In the genomic region with DNA sequence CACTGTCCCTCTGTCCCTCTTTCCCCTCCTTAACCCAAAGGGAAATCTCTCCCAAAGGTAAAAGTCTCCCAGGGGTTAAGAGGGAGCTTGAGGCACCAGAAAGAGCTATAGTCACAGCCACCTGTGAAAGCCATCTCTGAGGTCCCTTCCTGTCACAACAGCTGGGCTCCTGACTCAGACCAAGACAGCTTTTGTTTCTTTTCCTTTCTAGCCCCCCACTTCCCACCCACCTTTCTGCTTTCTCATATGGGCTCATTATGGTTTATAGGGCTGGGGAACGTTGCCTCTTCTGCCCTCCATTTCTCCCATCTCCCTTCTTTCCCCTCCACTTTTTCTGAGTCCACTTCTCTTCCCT, we compare ENCODE assay signal across 8 cellular contexts. TPM values are rescaled to one million over a fixed set of nuclear protein-coding genes. Genes with fewer than 3 reads are reported as not detected.
DNase-seq lines count a peak whose midpoint lies in the region; ATAC-seq and TF ChIP-seq lines count a peak whose summit lies in the region.

No MANE protein-coding gene starts in this region.

- no peak for ATAC-seq in naive B cell (ENCODE audit: low read depth in 2 of 2)
- no peak for ATAC-seq in HG02763 (IDR thresholded peaks at IDR 0.05; ENCODE audit: unreplicated experiment)

- no peaks in the 10 kb centered on the region for H3K36me3 Mint-ChIP-seq in naive B cell

- dilution Hi-C loops in mammary epithelial cell (cut with HindIII; ENCODE audit: low sequenced_read_pairs) = loop anchor here (10.0 kb wide), 1 partner anchor 62 kb away; a partner anchor contains a TSS

- peaks cover 24 to 41% (median 33%) of the 10 kb centered on the region in 3 donors for H3K4me1 Mint-ChIP-seq in naive B cell

- H3K4me2 ChIP-seq in mammary epithelial cell (ENCODE audit: insufficient read depth, low read depth, low read length) = peak overlapping the region; percentile 93

- H3K27ac ChIP-seq in HUES6 (ENCODE audit: low read depth, low read length) (peak overlapping the region; percentile 48; the same call in 1 of the 2 replicates), mammary epithelial cell (ENCODE audit: insufficient read depth, low read depth, low read length) (peak overlapping the region; percentile 81)

- DNase-seq in GM13976 (ENCODE audit: low spot score) (peak; percentile 62), mammary epithelial cell (no peak), naive B cell (no peak), NCI-H187 (lab: John Stamatoyannopoulos, UW) (no peak), DMS 273 treated with DMSO at 0.1 percent for 48 hours (lab: John Stamatoyannopoulos, UW) (no peak), erythroblast (lab: John Stamatoyannopoulos, UW) (no peak)

- CTCF ChIA-PET in mammary epithelial cell (lab: Charles Lee; ENCODE audit: low non-redundant PET) = no interaction called here

- TF ChIP-seq CTCF in GM13976 (IDR thresholded peaks at IDR 0.05; ENCODE audit: borderline replicate concordance, control extremely low read depth, extremely low read depth, insufficient read depth, missing control alignments) (no peak), mammary epithelial cell (conservative IDR thresholded peaks at IDR 0.05 in 1 of 2, IDR thresholded peaks at IDR 0.05 in 1 of 2; ENCODE audit: extremely low read depth in 1 of 2, insufficient read depth in 1 of 2, low read depth in 1 of 2, low read length in 2 of 2) (no peak)

- no TSS peak for BruUV-seq in mammary epithelial cell (replicated peaks; lab: Mats Ljungman, UMichigan)

- no peak for TF ChIP-seq POLR2A in erythroblast (IDR thresholded peaks at IDR 0.05; ENCODE audit: low read length)

- 0% methylated on average over 1 of the region's 1 CpG for WGBS in mammary epithelial cell (ENCODE audit: low coverage, missing lambda C conversion rate)

- H3K27ac Mint-ChIP-seq in naive B cell = peak overlapping the region; percentile 94 to 99 (median 97)

- peaks cover 24% of the 10 kb centered on the region for H3K4me1 ChIP-seq in HUES6 (ENCODE audit: control insufficient read depth, insufficient read depth, low read length)
- peaks cover 4% of the 10 kb centered on the region for H3K4me1 ChIP-seq in mammary epithelial cell (ENCODE audit: insufficient read depth, low read length)

- in situ Hi-C loops in GM13976 (cut with MboI; ENCODE audit: low sequenced_read_pairs, unreplicated experiment) = no loop called here
- in situ Hi-C loops in mammary epithelial cell (cut with MboI; ENCODE audit: low sequenced_read_pairs in 2 of 2) = no loop called here

- H3K4me3 ChIP-seq in HUES6 (ENCODE audit: low read depth, low read length) (peak overlapping the region; percentile 67), mammary epithelial cell (replicated peaks in 1 of 3; ENCODE audit: insufficient read depth in 1 of 3, low read depth in 2 of 3, low read length in 3 of 3) (peak overlapping the region; percentile 61 to 71 (median 69))

- H3K79me2 ChIP-seq in mammary epithelial cell (ENCODE audit: insufficient read depth, low read length) = peaks cover 15% of the 10 kb centered on the region

- H3K36me3 ChIP-seq in HUES6 (ENCODE audit: control insufficient read depth, insufficient read depth, low read length) (no peaks in the 10 kb centered on the region), mammary epithelial cell (ENCODE audit: insufficient read depth, low read length) (peaks cover under 1% of the 10 kb centered on the region)

- peak overlapping the region; percentile 86 to 100 (median 98) for H3K4me3 Mint-ChIP-seq in naive B cell

- H4K20me1 ChIP-seq in mammary epithelial cell (ENCODE audit: insufficient read depth, low read length) = no peaks in the 10 kb centered on the region

- peak overlapping the region; percentile 90 for H2AFZ ChIP-seq in mammary epithelial cell (ENCODE audit: low read depth, low read length)

- peaks cover 0 to 4% (median 0%) of the 10 kb centered on the region in 3 donors for H3K27me3 Mint-ChIP-seq in naive B cell

- no peaks in the 10 kb centered on the region for H3K9me3 Mint-ChIP-seq in naive B cell

- H3K27me3 ChIP-seq in HUES6 (ENCODE audit: control insufficient read depth, insufficient read depth, low read length) (no peaks in the 10 kb centered on the region), mammary epithelial cell (ENCODE audit: insufficient read depth, low read length) (no peaks in the 10 kb centered on the region)

- intact Hi-C loops in mammary epithelial cell (cut with micrococcal nuclease) = no loop called here

- peaks cover 11% of the 10 kb centered on the region for H3K9me3 ChIP-seq in HUES6 (ENCODE audit: control insufficient read depth, insufficient read depth, low read depth, low read length)
- H3K9me3 ChIP-seq in mammary epithelial cell (replicated peaks; ENCODE audit: insufficient read depth, low read length) = no peaks in the 10 kb centered on the region

- H3K9ac ChIP-seq in HUES6 (ENCODE audit: low read length) (peak overlapping the region; percentile 87), mammary epithelial cell (ENCODE audit: insufficient read depth, low read length) (peak overlapping the region; percentile 80)

RNA-seq across cellular contexts. Expression of a gene that starts 19.1 kb away (rescaled TPM):
- total RNA-seq in mammary epithelial cell = 1,000 to 10,000 TPM in 1 of 2 donors, 100 to 1,000 TPM in 1; 359 to 1,214 TPM
- polyA plus RNA-seq in mammary epithelial cell = 582 TPM
- 28.8 TPM for polyA minus RNA-seq in mammary epithelial cell
- polyA plus RNA-seq in naive B cell (ENCODE audit: low read depth in 6 of 6) = 1,000 to 10,000 TPM in 2 of 6 donors, 100 to 1,000 TPM in 4; 853 to 1,113 (median 946) TPM

RNA-seq across cellular contexts. Expression of a gene that starts 47.7 kb away (rescaled TPM):
- total RNA-seq in mammary epithelial cell = 10 to 100 TPM in 1 of 2 donors, 1 to 10 TPM in 1; 8.1 to 15.8 TPM
- polyA plus RNA-seq in mammary epithelial cell = 3.4 TPM
- not detected for polyA minus RNA-seq in mammary epithelial cell
- not detected for polyA plus RNA-seq in naive B cell (ENCODE audit: low read depth in 6 of 6)

RNA-seq across cellular contexts. Expression of a gene that starts 53.4 kb away (rescaled TPM):
- total RNA-seq in mammary epithelial cell = under 1 TPM; 0.17 to 0.96 TPM
- polyA plus RNA-seq in mammary epithelial cell (not detected), naive B cell (ENCODE audit: low read depth in 6 of 6) (1 to 10 TPM in 5 of 6 donors, under 1 TPM in 1; 0.89 to 5.3 (median 1.3) TPM)
- polyA minus RNA-seq in mammary epithelial cell = not detected

RNA-seq across cellular contexts. Expression of a gene that starts 55.6 kb away (rescaled TPM):
- total RNA-seq in mammary epithelial cell = 10 to 100 TPM; 14.7 to 26.3 TPM
- polyA plus RNA-seq in mammary epithelial cell = 6.0 TPM
- 0.78 TPM for polyA minus RNA-seq in mammary epithelial cell
- polyA plus RNA-seq in naive B cell (ENCODE audit: low read depth in 6 of 6) = 10 to 100 TPM in 4 of 6 donors, 1 to 10 TPM in 2; 7.0 to 15.9 (median 10.9) TPM
